In genomic region chr10:5291501-5292195, GRCh38 we compare ENCODE assay signal across 8 cellular contexts.
DNase-seq lines count a peak whose midpoint lies in the region; ATAC-seq and TF ChIP-seq lines count a peak whose summit lies in the region.

No MANE protein-coding gene starts in this region.

- H3K9me3 Mint-ChIP-seq in mesothelial cell of epicardium: peaks cover 23% of the 10 kb centered on the region

- peaks cover 9% of the 10 kb centered on the region for H3K4me1 Mint-ChIP-seq in mesothelial cell of epicardium

- peak; percentile 94 for ATAC-seq in Right ventricle myocardium superior (ENCODE audit: poor library complexity)
- ATAC-seq in HG03039 (IDR thresholded peaks at IDR 0.05; ENCODE audit: unreplicated experiment): no peak

- no peak overlapping the region for H3K4me3 Mint-ChIP-seq in mesothelial cell of epicardium

- no peak for TF ChIP-seq CTCF in mesothelial cell of epicardium (IDR thresholded peaks at IDR 0.05; ENCODE audit: unreplicated experiment)

- in situ Hi-C loops in ACHN (cut with HindIII; ENCODE audit: low pct_ligation_motif_present, low pct_unique_long_range_greater_than_20kb, low sequenced_read_pairs): no loop called here

- DNase-seq in H4 (ENCODE audit: low spot score): peak; percentile 91
- DNase-seq in activated gamma-delta T cell treated with Interleukin-2 at 50 U/mL for 16 hours: peak; percentile 36
- DNase-seq in Right ventricle myocardium superior: peak; percentile 65
- DNase-seq in stimulated activated CD4-positive, alpha-beta T cell treated with anti-CD3 and anti-CD28 coated beads, Interleukin-12 subunit alpha, Interleukin-12 subunit beta, amount 100 ng/mL, for 4 hours: peak; percentile 49
- no peak for DNase-seq in mesothelial cell of epicardium (ENCODE audit: low spot score in 2 of 2, unreplicated experiment in 2 of 2)
- DNase-seq in ACHN: no peak

- H3K27me3 Mint-ChIP-seq in mesothelial cell of epicardium (ENCODE audit: low read depth): peaks cover 2% of the 10 kb centered on the region

- H3K36me3 Mint-ChIP-seq in mesothelial cell of epicardium: no peaks in the 10 kb centered on the region

- intact Hi-C loops in Right ventricle myocardium superior (cut with DNase I): no loop called here

- no peak overlapping the region for H3K27ac Mint-ChIP-seq in mesothelial cell of epicardium

TF ChIP-seq in PFSK-1, 5 proteins besides CTCF, POLR2A, EP300 and RAD21:
- TF ChIP-seq FOXP2 (optimal IDR thresholded peaks at IDR 0.05; ENCODE audit: borderline replicate concordance, extremely low read depth, extremely low read length, insufficient read depth) (peak; percentile 21), POLR2AphosphoS5 (IDR thresholded peaks at IDR 0.05; ENCODE audit: low read depth, low read length) (no peak), SIN3A (IDR thresholded peaks at IDR 0.05; ENCODE audit: borderline replicate concordance, insufficient read depth, low read length) (no peak), TAF1 (IDR thresholded peaks at IDR 0.05; ENCODE audit: borderline replicate concordance, insufficient read depth, low read length) (no peak), REST (IDR thresholded peaks at IDR 0.05; ENCODE audit: insufficient read depth in 1 of 2, low read depth in 2 of 2, low read length in 2 of 2) (no peak)

Comparison
In these comparisons a context has a peak if more than half of its experiments do, and no peak if none do; other contexts are left out.
1. DNase-seq: peak in H4 (single experiment), activated gamma-delta T cell treated with Interleukin-2 at 50 U/mL for 16 hours (single experiment), Right ventricle myocardium superior (single experiment) and stimulated activated CD4-positive, alpha-beta T cell treated with anti-CD3 and anti-CD28 coated beads, Interleukin-12 subunit alpha, Interleukin-12 subunit beta, amount 100 ng/mL, for 4 hours (single experiment); none in mesothelial cell of epicardium (0 of 2) and ACHN (single experiment).